Comparison of ENCODE assay signal across 8 cellular contexts in genomic region chr11:32052218-32052617, GRCh38. TPM values are rescaled to one million over a fixed set of nuclear protein-coding genes. Genes with fewer than 3 reads are reported as not detected.
DNase-seq lines count a peak whose midpoint lies in the region; ATAC-seq and TF ChIP-seq lines count a peak whose summit lies in the region.

No MANE protein-coding gene starts in this region.

- H3K4me1 ChIP-seq in spleen = no peaks in the 10 kb centered on the region

- H3K27me3 ChIP-seq in spleen (replicated peaks in 1 of 7) = peaks cover 0 to 33% (median 0%) of the 10 kb centered on the region in 7 donors

- peak; percentile 49 for DNase-seq in activated gamma-delta T cell treated with Interleukin-2 at 50 U/mL for 16 hours
- no peak for DNase-seq in activated gamma-delta T cell (lab: John Stamatoyannopoulos, UW)
- peak; percentile 54 for DNase-seq in LoVo (ENCODE audit: low spot score)
- peak; percentile 7 to 48 (median 15) for DNase-seq in T-helper 1 cell
- peak; percentile 43 for DNase-seq in astrocyte of the cerebellum (ENCODE audit: low read depth)
- DNase-seq in hypothalamus (lab: John Stamatoyannopoulos, UW) = peak in 34 of 51 donors; percentile 4 to 71 (median 24)
- no peak for DNase-seq in spleen

- 18 to 25% (median 23%) methylated on average over 6 of the region's 6 CpGs for WGBS in spleen, 5 donors

- H3K4me3 ChIP-seq in astrocyte of the cerebellum (ENCODE audit: low read depth, low read length) = no peak overlapping the region
- no peak overlapping the region for H3K4me3 ChIP-seq in spleen

- no peak overlapping the region for H3K27ac ChIP-seq in spleen

- no peaks in the 10 kb centered on the region for H3K36me3 ChIP-seq in spleen

- H3K9me3 ChIP-seq in spleen = no peaks in the 10 kb centered on the region

- TF ChIP-seq POLR2A in spleen (IDR thresholded peaks at IDR 0.05) = no peak

- TF ChIP-seq CTCF in astrocyte of the cerebellum (IDR thresholded peaks at IDR 0.05; ENCODE audit: low read depth, low read length, missing control alignments) (peak; percentile 73), spleen (IDR thresholded peaks at IDR 0.05 in 8 of 11, conservative IDR thresholded peaks at IDR 0.05 in 3 of 11) (peak in 10 of 11 experiments; percentile 50 to 79 (median 69))

- in situ Hi-C loops in astrocyte of the cerebellum (cut with HindIII; ENCODE audit: low sequenced_read_pairs) = no loop called here

- intact Hi-C loops in spleen (cut with DNase I; ENCODE audit: low total_unique reads) = loop anchor here (2.0 kb wide), 1 partner anchor 125 kb away; no protein-coding TSS in a partner anchor

- no peak for ATAC-seq in GM18870 (IDR thresholded peaks at IDR 0.05; ENCODE audit: unreplicated experiment)

RNA-seq across cellular contexts. Expression of gene RCN1, which starts 38.7 kb away (rescaled TPM):
- 10 to 100 TPM; 34.5 to 53.8 (median 41.4) TPM for total RNA-seq in spleen
- polyA plus RNA-seq in spleen = 10 to 100 TPM; 23.3 to 29.9 (median 27.2) TPM

Comparison
In these comparisons a context has a peak if more than half of its experiments do, and no peak if none do; other contexts are left out.
1. DNase-seq: peak in activated gamma-delta T cell treated with Interleukin-2 at 50 U/mL for 16 hours (single experiment), LoVo (single experiment), T-helper 1 cell (5 of 5), astrocyte of the cerebellum (single experiment) and hypothalamus (34 of 51); none in activated gamma-delta T cell (single experiment) and spleen (single experiment).